Comparison of ENCODE assay signal across 14 cellular contexts in the genomic region with DNA sequence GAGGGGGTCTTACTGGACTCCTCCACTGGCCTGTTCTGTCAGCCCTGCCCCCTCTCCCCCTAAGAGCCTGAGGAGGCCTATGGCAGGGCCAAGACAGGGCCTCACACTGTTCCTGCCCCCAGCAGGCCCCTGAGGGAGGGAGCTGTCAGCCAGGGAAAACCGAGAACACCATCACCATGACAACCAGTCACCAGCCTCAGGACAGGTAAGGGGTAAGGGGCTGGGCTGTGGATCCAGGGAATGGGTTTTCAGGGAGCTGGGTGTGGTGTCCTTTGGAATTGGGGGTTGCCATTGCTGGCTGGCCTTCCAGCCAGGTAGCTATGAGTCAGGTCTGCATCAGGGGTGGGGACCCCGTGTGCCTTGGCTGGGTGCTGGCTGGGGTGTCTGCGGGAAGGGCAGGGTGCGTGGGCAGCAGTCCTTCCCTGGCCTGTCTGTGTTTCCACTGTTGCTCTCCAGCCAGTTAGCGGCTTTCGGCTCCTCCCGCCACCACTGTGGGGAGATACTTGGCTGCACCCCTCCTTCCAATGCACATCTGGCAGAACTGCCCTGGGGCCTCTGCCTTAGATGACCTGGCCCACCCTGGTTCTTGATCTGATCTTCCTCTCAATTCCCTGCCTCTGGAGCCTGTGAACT. TPM values are rescaled to one million over a fixed set of nuclear protein-coding genes. Genes with fewer than 3 reads are reported as not detected.
DNase-seq lines count a peak whose midpoint lies in the region; ATAC-seq and TF ChIP-seq lines count a peak whose summit lies in the region.
"Had no signal": no experiment of that assay in that cellular context is flagged by ENCODE, and none has a peak within 500 bp of the region (broad histone marks: within the 10 kb centered on the region; RNA-seq: fewer than 3 reads in every experiment).

No MANE protein-coding gene starts in this region.

- peaks cover 0 to 7% of the 10 kb centered on the region in 2 donors for H3K36me3 ChIP-seq in gastrocnemius medialis

- intact Hi-C loops in MCF 10A (cut with micrococcal nuclease): no loop called here
- intact Hi-C loops in gastrocnemius medialis (cut with DNase I; ENCODE audit: low total_unique reads): loop anchor here (5.0 kb wide), 1 partner anchor 235 kb away; no protein-coding TSS in a partner anchor

- H3K9me3 Mint-ChIP-seq in MCF 10A (ENCODE audit: unreplicated experiment): no peaks in the 10 kb centered on the region
- H3K9me3 Mint-ChIP-seq: activated CD4-positive, alpha-beta memory T cell treated with anti-CD3 and anti-CD28 coated beads for 36 hours; activated naive CD4-positive, alpha-beta T cell treated with anti-CD3 and anti-CD28 coated beads, Interleukin-2, amount 50 U/mL, for 72 hours; naive B cell had no signal

- in situ Hi-C loops in gastrocnemius medialis (cut with MboI; ENCODE audit: low sequenced_read_pairs in 4 of 4): loop anchor here in 1 of 4 donors (25.0 kb wide), 1 partner anchor 115 kb away; no protein-coding TSS in a partner anchor

- peaks cover 42% of the 10 kb centered on the region for H3K4me1 Mint-ChIP-seq in MCF 10A (ENCODE audit: insufficient read depth, unreplicated experiment)

- ATAC-seq in gastrocnemius medialis: peak in 1 of 2 donors; percentile 10
- ATAC-seq in GM21528 (IDR thresholded peaks at IDR 0.05; ENCODE audit: low FRiP score, unreplicated experiment): no peak
- no peak for ATAC-seq in HG02610 (IDR thresholded peaks at IDR 0.05; ENCODE audit: unreplicated experiment)
- ATAC-seq: activated naive CD4-positive, alpha-beta T cell treated with anti-CD3 and anti-CD28 coated beads, Interleukin-2, amount 50 U/mL, for 72 hours; stimulated activated naive CD8-positive, alpha-beta T cell treated with anti-CD3 and anti-CD28 coated beads, Interleukin-15, Interleukin-2, amounts not matched to agents 100 U/mL and 50 U/mL, for 24 hours had no signal

- H3K27ac ChIP-seq in gastrocnemius medialis: peak overlapping the region; percentile 95 to 99 (median 98)

- peak overlapping the region; percentile 35 for H3K27ac Mint-ChIP-seq in MCF 10A (ENCODE audit: low read depth, unreplicated experiment)
- H3K27ac Mint-ChIP-seq: activated CD4-positive, alpha-beta memory T cell treated with anti-CD3 and anti-CD28 coated beads for 36 hours; activated naive CD4-positive, alpha-beta T cell treated with anti-CD3 and anti-CD28 coated beads, Interleukin-2, amount 50 U/mL, for 72 hours; naive B cell had no signal

- POLR2A ChIA-PET in MCF 10A (lab: Yijun Ruan, JAX): interaction anchor here (0.6 to 1.5 kb wide), 3 partner anchors 18 to 41 kb away, joined by 3 to 4 read pairs (median 4); no protein-coding TSS in a partner anchor

- no peaks in the 10 kb centered on the region for H3K27me3 ChIP-seq in gastrocnemius medialis

- H3K4me3 ChIP-seq in gastrocnemius medialis: peak overlapping the region; percentile 31 to 51 (median 42)

- peaks cover 72 to 77% of the 10 kb centered on the region in 2 donors for H3K4me1 ChIP-seq in gastrocnemius medialis

- H3K27me3 Mint-ChIP-seq in MCF 10A (ENCODE audit: insufficient read depth, unreplicated experiment): no peaks in the 10 kb centered on the region
- H3K27me3 Mint-ChIP-seq: activated CD4-positive, alpha-beta memory T cell treated with anti-CD3 and anti-CD28 coated beads for 36 hours had no signal

- CTCF ChIA-PET in MCF 10A (lab: Yijun Ruan, JAX): interaction anchor here (0.5 to 2.6 kb wide), 9 partner anchors 8 to 249 kb away, joined by 3 to 9 read pairs (median 3); a partner anchor contains a TSS

- TF ChIP-seq CTCF in GM20000 (IDR thresholded peaks at IDR 0.05; ENCODE audit: extremely low read depth, missing control alignments): no peak
- no peak for TF ChIP-seq CTCF in MCF 10A (IDR thresholded peaks at IDR 0.05; ENCODE audit: unreplicated experiment)
- no peak for TF ChIP-seq CTCF in gastrocnemius medialis (IDR thresholded peaks at IDR 0.05 in 4 of 5, conservative IDR thresholded peaks at IDR 0.05 in 1 of 5)

- no peak overlapping the region for H3K4me3 Mint-ChIP-seq in MCF 10A (ENCODE audit: unreplicated experiment)
- H3K4me3 Mint-ChIP-seq: activated CD4-positive, alpha-beta memory T cell treated with anti-CD3 and anti-CD28 coated beads for 36 hours had no signal

- H3K9me3 ChIP-seq in gastrocnemius medialis: no peaks in the 10 kb centered on the region

- DNase-seq in GM20000 (ENCODE audit: low spot score) (peak; percentile 10), MCF 10A (ENCODE audit: unreplicated experiment) (no peak), iPS-NIHi11 (ENCODE audit: low spot score) (peak; percentile 49), gastrocnemius medialis (no peak), NCI-H2107 treated with DMSO at 0.1 percent for 48 hours (lab: John Stamatoyannopoulos, UW; ENCODE audit: unreplicated experiment) (no peak), HK-2 (ENCODE audit: unreplicated experiment) (no peak)
- DNase-seq: activated CD4-positive, alpha-beta memory T cell treated with anti-CD3 and anti-CD28 coated beads for 36 hours; naive B cell; stimulated activated CD4-positive, alpha-beta T cell treated with anti-CD3 and anti-CD28 coated beads, Interleukin-2, amount 100 ng/mL, for 24 hours; stimulated activated naive CD8-positive, alpha-beta T cell treated with anti-CD3 and anti-CD28 coated beads, Interleukin-15, Interleukin-2, amounts not matched to agents 100 U/mL and 50 U/mL, for 24 hours; T-helper 1 cell had no signal

- no TSS peak for BruUV-seq in MCF 10A (replicated peaks; lab: Mats Ljungman, UMichigan)

- no peak for TF ChIP-seq POLR2A in gastrocnemius medialis (IDR thresholded peaks at IDR 0.05)

- no peaks in the 10 kb centered on the region for H3K36me3 Mint-ChIP-seq in MCF 10A (ENCODE audit: insufficient read depth, unreplicated experiment)
- H3K36me3 Mint-ChIP-seq: naive B cell had no signal

RNA-seq across cellular contexts. Expression of a gene that starts 3.9 kb away (rescaled TPM):
- 6.8 and 7.0 TPM in 2 replicates for total RNA-seq in MCF 10A (2022)
- 10 to 100 TPM; 18.3 to 95.5 (median 40.8) TPM for total RNA-seq in gastrocnemius medialis

RNA-seq across cellular contexts. Expression of a gene that starts 10.5 kb away (rescaled TPM):
- total RNA-seq in MCF 10A (2022) (not detected in 2 replicates), gastrocnemius medialis (not detected)
- total RNA-seq: activated CD4-positive, alpha-beta memory T cell treated with anti-CD3 and anti-CD28 coated beads for 36 hours; activated naive CD4-positive, alpha-beta T cell treated with anti-CD3 and anti-CD28 coated beads, Interleukin-2, amount 50 U/mL, for 72 hours had no signal

RNA-seq across cellular contexts. Expression of a gene that starts 19.6 kb away (rescaled TPM):
- total RNA-seq in MCF 10A (2022) (546 and 577 TPM in 2 replicates), gastrocnemius medialis (1,000 to 10,000 TPM in 2 of 4 donors, 100 to 1,000 TPM in 2; 878 to 1,576 (median 1,106) TPM)

RNA-seq across cellular contexts. Expression of a gene that starts 30.1 kb away (rescaled TPM):
- total RNA-seq in MCF 10A (2022) (27.1 and 31.3 TPM in 2 replicates), gastrocnemius medialis (10 to 100 TPM; 14.9 to 35.9 (median 21.4) TPM)

RNA-seq across cellular contexts. Expression of a gene that starts 38.1 kb away (rescaled TPM):
- 6.0 and 8.8 TPM in 2 replicates for total RNA-seq in MCF 10A (2022)
- total RNA-seq in gastrocnemius medialis: 10 to 100 TPM in 2 of 4 donors, 1 to 10 TPM in 2; 4.1 to 11.1 (median 10.0) TPM

Comparison
In these comparisons a context has a peak if more than half of its experiments do, and no peak if none do; other contexts are left out.
1. DNase-seq: peak in GM20000 (single experiment) and iPS-NIHi11 (single experiment); none in MCF 10A (single experiment), gastrocnemius medialis (0 of 2), NCI-H2107 treated with DMSO at 0.1 percent for 48 hours (single experiment) and HK-2 (single experiment).